In the genomic region with DNA sequence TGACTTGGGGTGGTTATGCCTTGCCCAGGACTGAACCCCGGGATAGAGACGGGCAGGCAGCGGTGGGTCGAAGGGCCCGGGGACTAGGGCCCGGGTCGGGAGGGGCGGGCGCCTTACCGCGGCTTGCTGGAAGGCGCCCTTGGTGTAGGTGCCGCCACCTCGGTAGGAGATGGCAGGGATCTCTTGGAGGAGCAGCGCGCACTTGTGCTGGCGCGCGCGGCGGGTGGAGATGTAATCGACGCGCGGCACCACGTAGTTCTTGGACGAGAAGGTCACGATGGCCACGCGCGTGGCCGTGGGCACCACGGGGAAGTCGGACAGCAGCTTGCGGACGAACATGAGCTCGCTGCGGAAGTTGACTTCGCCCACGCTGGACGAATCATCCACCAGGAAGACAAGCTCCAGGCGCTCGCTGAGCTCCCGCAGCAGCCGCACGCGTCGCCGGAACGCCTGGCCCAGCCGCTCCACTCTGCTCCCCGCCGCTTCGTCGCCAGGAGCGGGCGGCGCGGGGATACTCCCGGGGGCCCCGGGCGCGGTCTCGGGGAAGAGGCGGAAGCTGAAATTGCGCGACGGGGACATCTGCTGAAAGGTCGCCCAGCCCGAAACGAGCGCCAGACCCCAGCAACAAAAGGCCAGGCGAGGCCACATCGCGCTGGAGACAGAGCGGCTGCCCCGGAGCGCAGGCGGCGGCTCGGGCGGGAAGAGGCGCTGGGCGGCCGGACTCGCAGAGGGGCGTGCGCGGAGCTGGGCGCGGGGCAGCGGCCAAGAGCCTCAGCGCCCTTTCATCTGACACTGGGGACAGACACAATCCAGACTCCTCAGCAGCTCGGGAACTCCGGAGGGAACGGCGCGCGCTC, we compare ENCODE assay signal across 8 cellular contexts. TPM values are rescaled to one million over a fixed set of nuclear protein-coding genes. Genes with fewer than 3 reads are reported as not detected.
DNase-seq lines count a peak whose midpoint lies in the region; ATAC-seq and TF ChIP-seq lines count a peak whose summit lies in the region.

Gene SVEP1 (minus strand): TSS at position 846 of the 857 bp plus-strand sequence. CDS start 198 bp downstream, at position 648.

- H3K9me3 ChIP-seq in ES-I3 (ENCODE audit: control insufficient read depth, insufficient read depth, low read length) = no peaks in the 10 kb centered on the region
- no peaks in the 10 kb centered on the region for H3K9me3 ChIP-seq in mucosa of descending colon

- intact Hi-C loops in mucosa of descending colon (cut with DNase I, micrococcal nuclease) = no loop called here

- H3K4me1 ChIP-seq in ES-I3 (ENCODE audit: insufficient read depth, low read length) = peaks cover 19% of the 10 kb centered on the region
- no peaks in the 10 kb centered on the region for H3K4me1 ChIP-seq in mucosa of descending colon (ENCODE audit: low read depth)
- no peaks in the 10 kb centered on the region for H3K4me1 ChIP-seq in urinary bladder (ENCODE audit: insufficient read depth)

- no peak for TF ChIP-seq CTCF in RWPE1 (conservative IDR thresholded peaks at IDR 0.05; ENCODE audit: low read depth)
- TF ChIP-seq CTCF in mucosa of descending colon (IDR thresholded peaks at IDR 0.05) = no peak

- H3K9ac ChIP-seq in ES-I3 (ENCODE audit: low read depth, low read length) = peak within 1 kb of the TSS; percentile 72

- peak; percentile 63 for ATAC-seq in mucosa of descending colon
- ATAC-seq in GM19455 (IDR thresholded peaks at IDR 0.05; ENCODE audit: unreplicated experiment) = no peak

- DNase-seq in RWPE1 (ENCODE audit: low spot score) = peak; percentile 42
- DNase-seq in fibroblast of gingiva (ENCODE audit: low read depth) = peak; percentile 72
- DNase-seq in mucosa of descending colon = peak in 2 of 3 donors; percentile 9 to 32
- DNase-seq in NCI-H2227 treated with DMSO at 0.1 percent for 48 hours (lab: John Stamatoyannopoulos, UW) = no peak
- no peak for DNase-seq in NCI-H446 treated with DMSO at 0.1 percent for 48 hours (lab: John Stamatoyannopoulos, UW)

- POLR2A ChIA-PET in RWPE1 (lab: Yijun Ruan, JAX; ENCODE audit: low non-redundant PET) = no interaction called here

- CTCF ChIA-PET in RWPE1 (lab: Yijun Ruan, JAX) = interaction anchor here (0.5 to 0.7 kb wide), 2 partner anchors 20 to 270 kb away, joined by 4 to 5 read pairs; no protein-coding TSS in a partner anchor

- WGBS in urinary bladder = 1% methylated on average over 99 of the region's 99 CpGs

- H3K27ac ChIP-seq in RWPE1 = peak within 1 kb of the TSS; percentile 0; the same call in 1 of the 2 replicates
- peak within 1 kb of the TSS; percentile 65 for H3K27ac ChIP-seq in urinary bladder (ENCODE audit: low read depth)

- no peaks in the 10 kb centered on the region for H3K36me3 ChIP-seq in ES-I3 (ENCODE audit: insufficient read depth, low read length)
- H3K36me3 ChIP-seq in mucosa of descending colon (ENCODE audit: low read depth) = no peaks in the 10 kb centered on the region
- H3K36me3 ChIP-seq in urinary bladder (ENCODE audit: insufficient read depth) = no peaks in the 10 kb centered on the region

- H3K4me3 ChIP-seq in mucosa of descending colon (no peak within 1 kb of the TSS), urinary bladder (ENCODE audit: low read depth, low read length) (peak within 1 kb of the TSS; percentile 64)

RNA-seq across cellular contexts. Expression of gene SVEP1, which starts in this region (rescaled TPM):
- total RNA-seq in mucosa of descending colon (10 to 100 TPM in 2 of 3 donors, 1 to 10 TPM in 1; 3.6 to 20.4 (median 12.0) TPM), urinary bladder (80.5 TPM)
- 7.7 TPM for polyA plus RNA-seq in urinary bladder

Comparison
In these comparisons a context has a peak if more than half of its experiments do, and no peak if none do; other contexts are left out.
1. DNase-seq: peak in RWPE1 (single experiment), fibroblast of gingiva (single experiment) and mucosa of descending colon (2 of 3); none in NCI-H2227 treated with DMSO at 0.1 percent for 48 hours (single experiment) and NCI-H446 treated with DMSO at 0.1 percent for 48 hours (single experiment).